ENCODE assay signal across 9 cellular contexts in the genomic region with DNA sequence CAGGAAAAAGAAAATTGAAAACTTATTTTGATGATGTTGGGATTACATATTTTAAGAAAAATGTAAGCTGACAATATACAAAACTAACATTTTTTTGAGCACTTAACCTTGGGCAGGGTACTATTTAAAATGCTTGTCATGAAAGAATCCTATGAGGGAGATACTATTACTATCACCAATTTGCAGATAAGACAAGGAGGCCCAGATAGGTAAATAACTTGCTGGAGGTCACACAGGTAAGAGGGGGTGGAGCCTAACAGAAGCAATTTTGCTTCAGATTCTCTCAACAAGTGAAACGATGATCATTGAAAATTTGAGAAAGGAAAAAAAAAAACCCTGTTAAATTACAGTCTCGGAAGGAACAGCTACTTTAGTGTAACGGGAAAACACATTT. TPM values are rescaled to one million over a fixed set of nuclear protein-coding genes. Genes with fewer than 3 reads are reported as not detected.
DNase-seq lines count a peak whose midpoint lies in the region; TF ChIP-seq lines count a peak whose summit lies in the region.
"Had no signal": no experiment of that assay in that cellular context is flagged by ENCODE, and none has a peak within 500 bp of the region (broad histone marks: within the 10 kb centered on the region; RNA-seq: fewer than 3 reads in every experiment).

No MANE protein-coding gene starts in this region.

- TF ChIP-seq POLR2A in esophagus squamous epithelium (IDR thresholded peaks at IDR 0.05), result no peak

- 42 to 44% methylated on average over 3 of the region's 3 CpGs for WGBS in esophagus squamous epithelium, 2 donors

- DNase-seq in DMS53 (lab: John Stamatoyannopoulos, UW), result peak; percentile 13
- no peak for DNase-seq in DMS53 treated with DMSO at 0.1 percent for 48 hours (lab: John Stamatoyannopoulos, UW; ENCODE audit: unreplicated experiment)
- no peak for DNase-seq in SJCRH30
- DNase-seq in esophagus squamous epithelium (lab: John Stamatoyannopoulos, UW), result no peak
- DNase-seq in skeletal muscle cell (ENCODE audit: low read depth), result no peak
- no peak for DNase-seq in AG08396 (ENCODE audit: low spot score)
- DNase-seq in GM19240 (ENCODE audit: insufficient read length, low spot score), result no peak
- DNase-seq in foreskin melanocyte, result no peak
- DNase-seq: kidney had no signal

- H3K36me3 ChIP-seq in SJCRH30, result peaks cover 40% of the 10 kb centered on the region
- H3K36me3 ChIP-seq in esophagus squamous epithelium, result peaks cover 0 to 38% (median 19%) of the 10 kb centered on the region in 3 donors

- no peaks in the 10 kb centered on the region for H3K27me3 ChIP-seq in SJCRH30
- no peaks in the 10 kb centered on the region for H3K27me3 ChIP-seq in esophagus squamous epithelium

- H3K4me3 ChIP-seq in SJCRH30 (peak overlapping the region; percentile 90), esophagus squamous epithelium (peak overlapping the region in 3 of 4 donors; percentile 77 to 90 (median 84)), skeletal muscle cell (ENCODE audit: low read depth, low read length) (peak overlapping the region; percentile 91)

- no peak overlapping the region for H3K27ac ChIP-seq in SJCRH30
- H3K27ac ChIP-seq in esophagus squamous epithelium, result peak overlapping the region in 3 of 4 donors; percentile 99 to 100 (median 99)

- H3K4me1 ChIP-seq in SJCRH30 (peaks cover 8% of the 10 kb centered on the region), esophagus squamous epithelium (peaks cover 13 to 35% (median 19%) of the 10 kb centered on the region in 3 donors)

- H3K9me3 ChIP-seq in SJCRH30 (replicated peaks) (no peaks in the 10 kb centered on the region), esophagus squamous epithelium (no peaks in the 10 kb centered on the region)

- TF ChIP-seq CTCF in esophagus squamous epithelium (IDR thresholded peaks at IDR 0.05), result no peak

- intact Hi-C loops in esophagus squamous epithelium (cut with DNase I), result no loop called here

RNA-seq across cellular contexts. Expression of gene GART, which starts 1.2 kb away (rescaled TPM):
- total RNA-seq in SJCRH30 (2014; rRNA removed; shearing (Covaris generic)), result 171 and 193 TPM in 2 replicates
- 100 to 1,000 TPM in 2 of 4 donors, 10 to 100 TPM in 2; 38.7 to 147 (median 88.7) TPM for total RNA-seq in esophagus squamous epithelium

RNA-seq across cellular contexts. Expression of gene SON, which starts 2.1 kb away (rescaled TPM):
- 195 and 230 TPM in 2 replicates for total RNA-seq in SJCRH30 (2014; rRNA removed; shearing (Covaris generic))
- total RNA-seq in esophagus squamous epithelium, result 100 to 1,000 TPM; 124 to 265 (median 234) TPM

RNA-seq across cellular contexts. Expression of gene DONSON, which starts 47.8 kb away (rescaled TPM):
- 52.7 and 62.7 TPM in 2 replicates for total RNA-seq in SJCRH30 (2014; rRNA removed; shearing (Covaris generic))
- 10 to 100 TPM in 3 of 4 donors, 1 to 10 TPM in 1; 6.1 to 13.2 (median 11.9) TPM for total RNA-seq in esophagus squamous epithelium

RNA-seq across cellular contexts. Expression of gene DNAJC28, which starts 49.2 kb away (rescaled TPM):
- total RNA-seq in SJCRH30 (2014; rRNA removed; shearing (Covaris generic)), result 1.6 and 2.0 TPM in 2 replicates
- total RNA-seq in esophagus squamous epithelium, result 1 to 10 TPM in 3 of 4 donors, under 1 TPM in 1; 0.57 to 1.9 (median 1.6) TPM
